Comparison of ENCODE assay signal across 14 cellular contexts in the genomic region with DNA sequence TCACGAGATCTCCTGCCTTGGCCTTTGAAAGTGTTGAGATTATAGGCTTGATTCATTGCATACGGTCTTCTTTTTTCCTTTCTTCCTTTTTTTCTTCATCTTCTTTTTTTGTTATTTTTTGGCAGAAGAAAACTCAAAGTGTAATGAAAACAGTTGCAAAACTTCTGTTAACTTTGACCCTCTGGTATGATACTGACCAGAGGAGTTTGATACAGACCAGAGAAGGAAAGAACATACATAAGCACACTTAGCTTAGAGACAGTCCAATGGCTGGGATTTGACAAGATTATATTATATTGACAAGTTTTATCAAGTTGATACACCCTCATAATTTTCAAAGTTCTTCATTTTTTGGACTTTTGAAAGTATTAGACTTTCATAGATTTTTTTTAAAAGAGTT.
A peak's percentile ranks its signal among the peaks of the same experiment; 100 is the strongest.
DNase-seq lines count a peak whose midpoint lies in the region; ATAC-seq and TF ChIP-seq lines count a peak whose summit lies in the region.
"Had no signal": no experiment of that assay in that cellular context is flagged by ENCODE, and none has a peak within 500 bp of the region (broad histone marks: within the 10 kb centered on the region; RNA-seq: fewer than 3 reads in every experiment).

No MANE protein-coding gene starts in this region.

- peak overlapping the region in 1 of 4 donors; percentile 24 for H3K27ac ChIP-seq in gastrocnemius medialis
- H3K27ac ChIP-seq: GM23248 had no signal

- H3K4me1 ChIP-seq in gastrocnemius medialis: peaks cover 0 to 8% of the 10 kb centered on the region in 2 donors

- TF ChIP-seq CTCF in fibroblast of villous mesenchyme (IDR thresholded peaks at IDR 0.05; ENCODE audit: insufficient read depth, low read depth, low read length) (no peak), nephron progenitor cell (IDR thresholded peaks at IDR 0.05) (no peak), gastrocnemius medialis (IDR thresholded peaks at IDR 0.05 in 4 of 5, conservative IDR thresholded peaks at IDR 0.05 in 1 of 5) (no peak)

- no peaks in the 10 kb centered on the region for H3K36me3 ChIP-seq in gastrocnemius medialis
- H3K36me3 ChIP-seq: BE2C, HAP-1 had no signal

- no peak overlapping the region for H3K4me3 Mint-ChIP-seq in nephron progenitor cell
- H3K4me3 Mint-ChIP-seq: CD4-positive, CD25-positive, alpha-beta regulatory T cell; CD8-positive, alpha-beta memory T cell had no signal

- H3K4me1 Mint-ChIP-seq in nephron progenitor cell: peaks cover 22% of the 10 kb centered on the region
- H3K4me1 Mint-ChIP-seq: CD4-positive, CD25-positive, alpha-beta regulatory T cell; CD8-positive, alpha-beta memory T cell had no signal

- no peaks in the 10 kb centered on the region for H3K27me3 ChIP-seq in gastrocnemius medialis
- H3K27me3 ChIP-seq: BE2C had no signal

- H3K4me3 ChIP-seq in fibroblast of villous mesenchyme (ENCODE audit: low read depth, low read length) (no peak overlapping the region), gastrocnemius medialis (no peak overlapping the region)
- H3K4me3 ChIP-seq: GM23248, HAP-1 had no signal

- no peaks in the 10 kb centered on the region for H3K27me3 Mint-ChIP-seq in nephron progenitor cell (ENCODE audit: low read depth, poor library complexity)
- H3K27me3 Mint-ChIP-seq: CD4-positive, CD25-positive, alpha-beta regulatory T cell; CD8-positive, alpha-beta memory T cell had no signal

- in situ Hi-C loops in gastrocnemius medialis (cut with MboI; ENCODE audit: low sequenced_read_pairs in 4 of 4): no loop called here

- H3K36me3 Mint-ChIP-seq in nephron progenitor cell (ENCODE audit: low read depth): no peaks in the 10 kb centered on the region
- H3K36me3 Mint-ChIP-seq: CD4-positive, CD25-positive, alpha-beta regulatory T cell; CD8-positive, alpha-beta memory T cell had no signal

- peak overlapping the region; percentile 38 for H3K27ac Mint-ChIP-seq in nephron progenitor cell
- H3K27ac Mint-ChIP-seq: CD4-positive, CD25-positive, alpha-beta regulatory T cell; CD8-positive, alpha-beta memory T cell had no signal

- no peaks in the 10 kb centered on the region for H3K9me3 ChIP-seq in gastrocnemius medialis
- H3K9me3 ChIP-seq: BE2C, HAP-1 had no signal

- ATAC-seq in left ventricle myocardium superior (peak; percentile 45), left cardiac atrium (no peak), gastrocnemius medialis (no peak)

- no peak for TF ChIP-seq POLR2A in gastrocnemius medialis (IDR thresholded peaks at IDR 0.05)

- DNase-seq in left ventricle myocardium superior (no peak), left cardiac atrium (no peak), fibroblast of villous mesenchyme (ENCODE audit: low read depth) (peak; percentile 40), nephron progenitor cell (no peak), gastrocnemius medialis (no peak), germinal center (ENCODE audit: low spot score) (no peak), DMS 273 (lab: John Stamatoyannopoulos, UW; ENCODE audit: unreplicated experiment) (no peak)
- DNase-seq: BE2C; C1 segment of cervical spinal cord; CD4-positive, CD25-positive, alpha-beta regulatory T cell; CD8-positive, alpha-beta memory T cell; COR-L47; GM23248 had no signal

- intact Hi-C loops in left ventricle myocardium superior (cut with micrococcal nuclease): no loop called here
- intact Hi-C loops in left cardiac atrium (cut with DNase I): no loop called here
- intact Hi-C loops in gastrocnemius medialis (cut with DNase I; ENCODE audit: low total_unique reads): no loop called here

- no peaks in the 10 kb centered on the region for H3K9me3 Mint-ChIP-seq in nephron progenitor cell
